In genomic region chr1:91864017-91864700, GRCh38 we compare ENCODE assay signal across 14 cellular contexts. TPM values are rescaled to one million over a fixed set of nuclear protein-coding genes. Genes with fewer than 3 reads are reported as not detected.
DNase-seq lines count a peak whose midpoint lies in the region; FAIRE-seq and TF ChIP-seq lines count a peak whose summit lies in the region.
"Had no signal": no experiment of that assay in that cellular context is flagged by ENCODE, and none has a peak within 500 bp of the region (broad histone marks: within the 10 kb centered on the region; RNA-seq: fewer than 3 reads in every experiment).

No MANE protein-coding gene starts in this region.

- no peak for FAIRE-seq in frontal cortex (lab: Jason Lieb, UNC)
- FAIRE-seq: colon, GM19239, kidney, small intestine had no signal

- peak overlapping the region; percentile 64 for H3K4me2 ChIP-seq in skeletal muscle satellite cell (ENCODE audit: low read length)
- H3K4me2 ChIP-seq: SK-N-SH had no signal

- peak; percentile 25 for DNase-seq in HPDE6-E6E7 (ENCODE audit: extremely low spot score)
- DNase-seq in SK-MEL-5 (ENCODE audit: low read depth, low spot score) = peak; percentile 81
- peak; percentile 55 to 78 for DNase-seq in foreskin fibroblast
- DNase-seq in NCI-H2171 treated with DMSO at 0.1 percent for 48 hours (lab: John Stamatoyannopoulos, UW) = no peak
- DNase-seq in frontal cortex (ENCODE audit: low spot score in 2 of 2) = no peak
- DNase-seq in CD8-positive, alpha-beta memory T cell = no peak
- no peak for DNase-seq in AML-193 (lab: John Stamatoyannopoulos, UW)
- DNase-seq: kidney, SK-N-SH, small intestine, stomach had no signal

- H3K27me3 ChIP-seq in skeletal muscle satellite cell (ENCODE audit: control insufficient read depth, insufficient read depth, low read length) = no peaks in the 10 kb centered on the region
- no peaks in the 10 kb centered on the region for H3K27me3 ChIP-seq in CD8-positive, alpha-beta memory T cell (ENCODE audit: insufficient read depth, low read length, poor library complexity, severe bottlenecking)
- H3K27me3 ChIP-seq: stomach had no signal

- H3K9ac ChIP-seq in skeletal muscle satellite cell (ENCODE audit: low read depth, low read length) = peak overlapping the region; percentile 3
- H3K9ac ChIP-seq: SK-N-SH had no signal

- CTCF ChIA-PET in CD8-positive, alpha-beta memory T cell (lab: Charles Lee) = interaction anchor here (1.0 to 1.2 kb wide), 3 partner anchors 9 to 65 kb away, joined by 3 read pairs; no protein-coding TSS in a partner anchor

- H3K4me1 Mint-ChIP-seq in CD8-positive, alpha-beta memory T cell = peaks cover 52 to 71% (median 64%) of the 10 kb centered on the region in 3 donors

- no peak overlapping the region for H3K27ac ChIP-seq in CD8-positive, alpha-beta memory T cell (ENCODE audit: low read depth, low read length)

- H3K4me3 ChIP-seq in foreskin fibroblast (ENCODE audit: low read depth in 1 of 2, low read length in 2 of 2) (peak overlapping the region; percentile 20 to 23), skeletal muscle satellite cell (ENCODE audit: low read length) (no peak overlapping the region)
- no peak overlapping the region for H3K4me3 ChIP-seq in CD8-positive, alpha-beta memory T cell (ENCODE audit: low read length)
- H3K4me3 ChIP-seq: stomach had no signal

- H3K27me3 Mint-ChIP-seq in CD8-positive, alpha-beta memory T cell = peaks cover 0 to 3% of the 10 kb centered on the region in 2 donors

- no peak for TF ChIP-seq CTCF in foreskin fibroblast (IDR thresholded peaks at IDR 0.05; ENCODE audit: low read depth, low read length)

- H3K9me3 ChIP-seq in skeletal muscle satellite cell (replicated peaks; ENCODE audit: low read length) = no peaks in the 10 kb centered on the region
- H3K9me3 ChIP-seq in CD8-positive, alpha-beta memory T cell (ENCODE audit: low read length) = no peaks in the 10 kb centered on the region
- H3K9me3 ChIP-seq: SK-N-SH, stomach had no signal

- peaks cover 0 to 24% (median 10%) of the 10 kb centered on the region in 3 donors for H3K36me3 Mint-ChIP-seq in CD8-positive, alpha-beta memory T cell

- H3K4me1 ChIP-seq in skeletal muscle satellite cell (ENCODE audit: control insufficient read depth, insufficient read depth, low read length) = peaks cover 14% of the 10 kb centered on the region
- peaks cover 4% of the 10 kb centered on the region for H3K4me1 ChIP-seq in CD8-positive, alpha-beta memory T cell (ENCODE audit: insufficient read depth, low read length)

- no peaks in the 10 kb centered on the region for H3K36me3 ChIP-seq in skeletal muscle satellite cell (ENCODE audit: insufficient read depth, low read length)
- no peaks in the 10 kb centered on the region for H3K36me3 ChIP-seq in CD8-positive, alpha-beta memory T cell (ENCODE audit: insufficient read depth, low read length)

- peak overlapping the region in 1 of 8 donors; percentile 6 for H3K27ac Mint-ChIP-seq in CD8-positive, alpha-beta memory T cell

- POLR2A ChIA-PET in CD8-positive, alpha-beta memory T cell (lab: Charles Lee) = no interaction called here

- no peaks in the 10 kb centered on the region for H3K9me3 Mint-ChIP-seq in CD8-positive, alpha-beta memory T cell

- in situ Hi-C loops in SK-MEL-5 (cut with HindIII; ENCODE audit: low pct_unique_long_range_greater_than_20kb, low sequenced_read_pairs) = no loop called here

- peak overlapping the region in 2 of 7 donors; percentile 2 to 6 for H3K4me3 Mint-ChIP-seq in CD8-positive, alpha-beta memory T cell

RNA-seq across cellular contexts. Expression of gene TGFBR3, which starts 21.8 kb away (rescaled TPM):
- total RNA-seq in SK-MEL-5 (2014; rRNA removed; shearing (Covaris generic)) = 17.2 and 18.2 TPM in 2 replicates
- 19.0 and 21.4 TPM in 2 replicates for polyA plus RNA-seq in SK-MEL-5 (2015; cell fraction: cytosol; rRNA removed)
- 13.2 and 13.7 TPM in 2 replicates for polyA plus RNA-seq in SK-MEL-5 (2015; cell fraction: nucleus; rRNA removed)
- 40.1 and 71.9 TPM in 2 replicates for total RNA-seq in skeletal muscle satellite cell (2012; rRNA removed)
- 4.9 TPM for total RNA-seq in frontal cortex
- total RNA-seq in CD8-positive, alpha-beta memory T cell = 10 to 100 TPM; 28.8 to 29.9 TPM
- polyA plus RNA-seq in CD8-positive, alpha-beta memory T cell = 78.5 TPM

Comparison
In these comparisons a context has a peak if more than half of its experiments do, and no peak if none do; other contexts are left out.
1. DNase-seq: peak in HPDE6-E6E7 (single experiment), SK-MEL-5 (single experiment) and foreskin fibroblast (2 of 2); none in NCI-H2171 treated with DMSO at 0.1 percent for 48 hours (single experiment), frontal cortex (0 of 2), CD8-positive, alpha-beta memory T cell (0 of 5) and AML-193 (0 of 2).
2. H3K4me3 ChIP-seq: peak in foreskin fibroblast (2 of 2); none in skeletal muscle satellite cell (single experiment) and CD8-positive, alpha-beta memory T cell (single experiment).